15 cellular contexts compared by ENCODE assay signal in the genomic region with DNA sequence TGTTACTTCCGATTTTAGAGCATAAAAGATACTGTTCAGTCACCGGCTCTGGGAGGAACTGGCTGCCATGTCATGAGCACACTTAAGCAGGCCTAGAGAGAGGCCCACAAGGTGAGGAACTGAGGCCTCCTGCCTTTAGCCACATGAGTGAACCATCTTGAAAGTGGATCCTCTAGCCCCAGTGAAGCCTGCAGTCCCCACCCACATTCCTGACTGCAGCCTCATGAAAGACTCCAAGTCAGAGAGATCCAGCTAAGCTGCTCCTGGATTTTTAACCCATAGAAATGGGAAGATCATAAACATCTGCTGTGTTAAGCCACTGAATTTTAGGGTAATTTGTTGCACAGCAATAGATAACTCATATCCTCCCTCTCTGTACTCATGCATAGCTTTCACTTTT. TPM values are rescaled to one million over a fixed set of nuclear protein-coding genes. Genes with fewer than 3 reads are reported as not detected.
A peak's percentile ranks its signal among the peaks of the same experiment; 100 is the strongest.
DNase-seq lines count a peak whose midpoint lies in the region; TF ChIP-seq lines count a peak whose summit lies in the region.
"Had no signal": no experiment of that assay in that cellular context is flagged by ENCODE, and none has a peak within 500 bp of the region (broad histone marks: within the 10 kb centered on the region; RNA-seq: fewer than 3 reads in every experiment).

No MANE protein-coding gene starts in this region.

- H3K9ac ChIP-seq in fibroblast of lung (ENCODE audit: insufficient read depth, low read length) (no peak overlapping the region), MM.1S (ENCODE audit: low read length) (no peak overlapping the region)

- TF ChIP-seq POLR2A in spleen (IDR thresholded peaks at IDR 0.05) = no peak

- H3K9me3 ChIP-seq in fibroblast of lung (ENCODE audit: control insufficient read depth, insufficient read depth, low read depth, low read length) (no peaks in the 10 kb centered on the region), osteoblast (ENCODE audit: low read depth, low read length) (no peaks in the 10 kb centered on the region), spleen (no peaks in the 10 kb centered on the region), MM.1S (replicated peaks; ENCODE audit: insufficient read depth, low read length) (no peaks in the 10 kb centered on the region)
- H3K9me3 ChIP-seq: gastroesophageal sphincter, sigmoid colon, SJSA1 had no signal

- DNase-seq in EL (peak; percentile 70), M059J (ENCODE audit: low read depth) (peak; percentile 42), fibroblast of lung (ENCODE audit: low read depth in 2 of 2) (peak; percentile 54 to 66), osteoblast (ENCODE audit: insufficient read length, low spot score, missing footprints) (peak; percentile 57), SKM-1 (lab: John Stamatoyannopoulos, UW; ENCODE audit: unreplicated experiment) (no peak), spleen (no peak), NCI-H774 (lab: John Stamatoyannopoulos, UW) (no peak), MM.1S (no peak)
- DNase-seq: activated B cell treated with CpG ODN at 0.5 μM for 24 hours; NK-92 treated with Interleukin-12 subunit alpha and Interleukin-12 subunit beta, amount 100 ng/mL, for 24 hours; sigmoid colon had no signal

- H3K27ac ChIP-seq in fibroblast of lung (ENCODE audit: insufficient read depth, low read length) = no peak overlapping the region
- H3K27ac ChIP-seq in osteoblast (ENCODE audit: low read depth, low read length) = peak overlapping the region; percentile 30
- H3K27ac ChIP-seq in spleen = peak overlapping the region in 1 of 8 donors; percentile 2
- H3K27ac ChIP-seq in MM.1S (ENCODE audit: low read length) = no peak overlapping the region
- H3K27ac ChIP-seq: coronary artery, gastroesophageal sphincter, sigmoid colon, SJSA1 had no signal

- H3K4me3 ChIP-seq in fibroblast of lung (replicated peaks in 1 of 4; ENCODE audit: control extremely low read depth in 1 of 4, insufficient read depth in 1 of 4, low read depth in 3 of 4, low read length in 4 of 4) (no peak overlapping the region), osteoblast (ENCODE audit: insufficient read depth, low read length) (no peak overlapping the region), spleen (no peak overlapping the region), MM.1S (ENCODE audit: low read length) (no peak overlapping the region)
- H3K4me3 ChIP-seq: coronary artery, gastroesophageal sphincter, sigmoid colon, SJSA1 had no signal

- no peaks in the 10 kb centered on the region for H3K4me1 ChIP-seq in fibroblast of lung (ENCODE audit: control insufficient read depth, extremely low read depth, insufficient read depth, low read length)
- H3K4me1 ChIP-seq in osteoblast (ENCODE audit: insufficient read depth, low read length) = peaks cover 8% of the 10 kb centered on the region
- H3K4me1 ChIP-seq in spleen = no peaks in the 10 kb centered on the region
- H3K4me1 ChIP-seq in MM.1S (ENCODE audit: low read length) = no peaks in the 10 kb centered on the region
- H3K4me1 ChIP-seq: gastroesophageal sphincter, sigmoid colon, SJSA1 had no signal

- H3K4me2 ChIP-seq in fibroblast of lung (ENCODE audit: extremely low read depth, insufficient read depth, low read length) = no peak overlapping the region
- no peak overlapping the region for H3K4me2 ChIP-seq in osteoblast (ENCODE audit: insufficient read depth, low read length)
- no peak overlapping the region for H3K4me2 ChIP-seq in MM.1S (ENCODE audit: low read depth, low read length)

- H3K27me3 ChIP-seq in fibroblast of lung (ENCODE audit: control insufficient read depth, insufficient read depth, low read length) = no peaks in the 10 kb centered on the region
- no peaks in the 10 kb centered on the region for H3K27me3 ChIP-seq in osteoblast (ENCODE audit: insufficient read depth, low read length)
- peaks cover 0 to 13% (median 0%) of the 10 kb centered on the region in 7 donors for H3K27me3 ChIP-seq in spleen (replicated peaks in 1 of 7)
- no peaks in the 10 kb centered on the region for H3K27me3 ChIP-seq in MM.1S (replicated peaks; ENCODE audit: insufficient read depth, low read length)
- H3K27me3 ChIP-seq: gastroesophageal sphincter, sigmoid colon, SJSA1 had no signal

- H2AFZ ChIP-seq in fibroblast of lung (ENCODE audit: low read length) (no peak overlapping the region), osteoblast (ENCODE audit: low read length) (peak overlapping the region; percentile 88), MM.1S (ENCODE audit: low read length) (no peak overlapping the region)

- H3K36me3 ChIP-seq in fibroblast of lung (ENCODE audit: control insufficient read depth, insufficient read depth, low read length) (peaks cover 3% of the 10 kb centered on the region), osteoblast (ENCODE audit: insufficient read depth, low read length) (peaks cover 7% of the 10 kb centered on the region), spleen (peaks cover 0 to 34% (median 0%) of the 10 kb centered on the region in 6 donors), MM.1S (replicated peaks; ENCODE audit: insufficient read depth, low read length) (no peaks in the 10 kb centered on the region)

- no peaks in the 10 kb centered on the region for H3K9me2 ChIP-seq in MM.1S (replicated peaks; ENCODE audit: insufficient read depth, low read length)

- no peaks in the 10 kb centered on the region for H3F3A ChIP-seq in MM.1S (ENCODE audit: insufficient read depth, low read length)

- H3K79me2 ChIP-seq in fibroblast of lung (ENCODE audit: control insufficient read depth, insufficient read depth, low read length) (no peaks in the 10 kb centered on the region), osteoblast (ENCODE audit: insufficient read depth, low read length) (no peaks in the 10 kb centered on the region), MM.1S (ENCODE audit: low read length) (no peaks in the 10 kb centered on the region)

- H4K20me1 ChIP-seq in fibroblast of lung (ENCODE audit: control insufficient read depth, extremely low read depth, insufficient read depth, low read length) = no peaks in the 10 kb centered on the region
- H4K20me1 ChIP-seq in osteoblast (ENCODE audit: insufficient read depth, low read length) = no peaks in the 10 kb centered on the region
- no peaks in the 10 kb centered on the region for H4K20me1 ChIP-seq in MM.1S (ENCODE audit: insufficient read depth, low read length)

- 73 to 88% (median 83%) methylated on average over 2 of the region's 2 CpGs for WGBS in spleen, 5 donors

- TF ChIP-seq CTCF in fibroblast of lung (conservative IDR thresholded peaks at IDR 0.05 in 1 of 2, IDR thresholded peaks at IDR 0.05 in 1 of 2; ENCODE audit: low read depth in 1 of 2, low read length in 2 of 2) (no peak), osteoblast (IDR thresholded peaks at IDR 0.05; ENCODE audit: extremely low read depth, low read depth, low read length) (no peak), spleen (IDR thresholded peaks at IDR 0.05 in 8 of 11, conservative IDR thresholded peaks at IDR 0.05 in 3 of 11) (no peak), MM.1S (IDR thresholded peaks at IDR 0.05; ENCODE audit: low read length) (no peak)

- intact Hi-C loops in spleen (cut with DNase I; ENCODE audit: low total_unique reads) = no loop called here

RNA-seq across cellular contexts. Expression of gene LIFR, which starts 55.6 kb away (rescaled TPM):
- total RNA-seq in M059J (2014; rRNA removed; shearing (Covaris generic)) = 8.9 and 10.8 TPM in 2 replicates
- 65.1 and 84.5 TPM in 2 replicates for total RNA-seq in fibroblast of lung
- polyA plus RNA-seq in fibroblast of lung = 35.7 and 43.6 TPM in 2 replicates
- 19.8 and 26.6 TPM in 2 replicates for polyA plus RNA-seq in fibroblast of lung (2012)
- 15.3 and 21.3 TPM in 2 replicates for polyA minus RNA-seq in fibroblast of lung (ENCODE audit: low replicate concordance)
- total RNA-seq in osteoblast = 33.6 and 39.8 TPM in 2 replicates
- total RNA-seq in spleen = 100 to 1,000 TPM in 5 of 7 donors, 10 to 100 TPM in 2; 73.0 to 191 (median 156) TPM
- 1 to 10 TPM; 6.8 to 9.7 (median 7.9) TPM for polyA plus RNA-seq in spleen
- total RNA-seq: activated B cell treated with CpG ODN at 0.5 μM for 24 hours; natural killer cell treated with Interleukin-12 subunit alpha and Interleukin-12 subunit beta and Interleukin-15 and Interleukin-18, amount 100 ng/mL, for 72 hours had no signal

Comparison
In these comparisons a context has a peak if more than half of its experiments do, and no peak if none do; other contexts are left out.
1. DNase-seq: peak in EL (single experiment), M059J (single experiment), fibroblast of lung (2 of 2) and osteoblast (single experiment); none in SKM-1 (single experiment), spleen (single experiment), NCI-H774 (single experiment) and MM.1S (single experiment).